In genomic region chr5:180816608-180817534, GRCh38 we compare ENCODE assay signal across 1 cellular context.
TF ChIP-seq lines count a peak whose summit lies in the region.

No MANE protein-coding gene starts in this region.

TF ChIP-seq in HEK293, 187 proteins besides CTCF, POLR2A, EP300 and RAD21 (continued from another document):
- TF ChIP-seq ZNF518A (tag by site-specific recombination; conservative IDR thresholded peaks at IDR 0.05; ENCODE audit: low read depth) (peak; percentile 33; the same call in 1 of the 2 replicates), REPIN1 (tag by site-specific recombination; IDR thresholded peaks at IDR 0.05; ENCODE audit: low read depth) (no peak), ZNF398 (tag by site-specific recombination; IDR thresholded peaks at IDR 0.05) (peak; percentile 94)
